In the genomic region with DNA sequence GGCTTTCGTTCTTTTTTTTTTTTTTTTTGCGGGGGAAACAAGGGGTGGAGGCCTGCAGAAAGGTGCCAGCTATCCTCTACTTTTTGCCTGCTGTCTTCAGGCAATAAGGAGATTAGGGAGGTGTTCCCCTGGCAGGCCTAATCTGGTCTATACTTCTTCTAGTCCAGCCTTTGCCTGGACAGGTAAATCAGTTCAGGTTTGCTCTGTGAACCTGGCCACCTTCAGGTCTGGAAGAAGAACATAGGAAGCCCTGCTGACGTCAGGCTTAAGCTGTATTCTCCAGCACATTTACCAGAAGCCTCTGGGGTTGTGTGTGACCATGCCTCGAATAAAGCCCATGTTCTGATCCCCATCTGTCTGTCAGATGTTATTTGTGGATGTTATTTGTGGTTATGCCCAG, we compare ENCODE assay signal across 22 cellular contexts.
DNase-seq lines count a peak whose midpoint lies in the region; ATAC-seq and TF ChIP-seq lines count a peak whose summit lies in the region.
"Had no signal": no experiment of that assay in that cellular context is flagged by ENCODE, and none has a peak within 500 bp of the region (broad histone marks: within the 10 kb centered on the region; RNA-seq: fewer than 3 reads in every experiment).

No MANE protein-coding gene starts in this region.

- no peak overlapping the region for H3T11ph ChIP-seq in H9 (ENCODE audit: low read length)

- H3K23me2 ChIP-seq in H9 (ENCODE audit: insufficient read length, low read depth, low read length, poor library complexity, severe bottlenecking), result no peaks in the 10 kb centered on the region

- H2BK5ac ChIP-seq in H9 (ENCODE audit: insufficient read length, low read length), result no peak overlapping the region

- H3K36me3 Mint-ChIP-seq in H9 (ENCODE audit: insufficient read depth in 1 of 3, low read depth in 3 of 3) (no peaks in the 10 kb centered on the region), neural progenitor cell (no peaks in the 10 kb centered on the region)

- H3K79me1 ChIP-seq in H9 (ENCODE audit: insufficient read depth, low read depth, low read length, poor library complexity, severe bottlenecking), result no peaks in the 10 kb centered on the region

- H3K27me3 Mint-ChIP-seq in H9 (ENCODE audit: low read depth) (no peaks in the 10 kb centered on the region; the same call in 1 of the 2 replicates), neural progenitor cell (ENCODE audit: insufficient read depth, low read depth) (peaks cover 2% of the 10 kb centered on the region)

- ATAC-seq in left colon, result peak; percentile 66
- no peak for ATAC-seq in Right ventricle myocardium superior (ENCODE audit: poor library complexity)
- ATAC-seq: A549, GM12878, SK-N-SH treated with all-trans-retinoic acid at 6 μM for 48 hours had no signal

- no peak overlapping the region for H3K14ac ChIP-seq in H9 (ENCODE audit: insufficient read depth, low read length)

- no peak overlapping the region for H2BK20ac ChIP-seq in H9 (ENCODE audit: low read depth, low read length, poor library complexity, severe bottlenecking)

- no peak overlapping the region for H2BK120ac ChIP-seq in H9 (ENCODE audit: low read depth, low read length, poor library complexity, severe bottlenecking)

- H3K27ac Mint-ChIP-seq in H9 (peak overlapping the region in 2 of 3 experiments; percentile 49 to 56; a peak in 1 of 7 replicates), neural progenitor cell (no peak overlapping the region)

- no peak overlapping the region for H3K27ac ChIP-seq in H9 (ENCODE audit: insufficient read length, low read depth, low read length)
- peak overlapping the region; percentile 7 for H3K27ac ChIP-seq in epithelial cell of prostate
- H3K27ac ChIP-seq in neural progenitor cell, result no peak overlapping the region
- H3K27ac ChIP-seq: A549, RWPE1 had no signal

- H3K4me1 ChIP-seq in H9 (ENCODE audit: insufficient read depth, low read length), result no peaks in the 10 kb centered on the region
- no peaks in the 10 kb centered on the region for H3K4me1 ChIP-seq in neural progenitor cell
- H3K4me1 ChIP-seq: A549, BE2C had no signal

- H3K9me3 ChIP-seq in H9 (ENCODE audit: control insufficient read depth, low read depth, low read length) (no peaks in the 10 kb centered on the region), neural progenitor cell (ENCODE audit: low read depth) (no peaks in the 10 kb centered on the region)
- H3K9me3 ChIP-seq: A549, BE2C had no signal

- H3K23ac ChIP-seq in H9 (ENCODE audit: insufficient read length, low read depth, low read length), result no peak overlapping the region

- H3K4ac ChIP-seq in H9 (ENCODE audit: low read depth, low read length), result no peak overlapping the region

- no peak overlapping the region for H2BK12ac ChIP-seq in H9 (ENCODE audit: insufficient read length, low read depth, low read length)

- H4K8ac ChIP-seq in H9 (replicated peaks; ENCODE audit: insufficient read length, low read depth, low read length), result no peak overlapping the region

- no peaks in the 10 kb centered on the region; a peak in 1 of 5 replicates for H3K9me3 Mint-ChIP-seq in H9
- peaks cover 2% of the 10 kb centered on the region for H3K9me3 Mint-ChIP-seq in neural progenitor cell

- H2AFZ ChIP-seq in H9 (ENCODE audit: low read length), result no peak overlapping the region
- no peak overlapping the region for H2AFZ ChIP-seq in neural progenitor cell (replicated peaks)

- no peak overlapping the region for H3K56ac ChIP-seq in H9 (ENCODE audit: insufficient read length, low read depth, low read length)

- no peak overlapping the region for H3K18ac ChIP-seq in H9 (ENCODE audit: insufficient read length, low read depth, low read length)

- intact Hi-C loops in left colon (cut with DNase I, micrococcal nuclease), result no loop called here
- intact Hi-C loops in Right ventricle myocardium superior (cut with DNase I), result no loop called here

- no peak overlapping the region for H2BK15ac ChIP-seq in H9 (ENCODE audit: low read depth, low read length)

- whole genome bisulfite sequencing in H9 (ENCODE audit: extremely low coverage, insufficient read length, low lambda C conversion rate), result no CpG with 5 or more reads among the region's 4 CpGs

- no peak overlapping the region for H4K5ac ChIP-seq in H9 (ENCODE audit: insufficient read length, low read depth, low read length)

- H3K4me3 Mint-ChIP-seq in H9, result no peak overlapping the region
- H3K4me3 Mint-ChIP-seq in neural progenitor cell, result no peak overlapping the region

- H3K4me1 Mint-ChIP-seq in H9 (peaks cover 9% of the 10 kb centered on the region in 2 experiments), neural progenitor cell (peaks cover 10% of the 10 kb centered on the region)

- no peak for DNase-seq in H9
- DNase-seq in NCI-H69 (lab: John Stamatoyannopoulos, UW), result peak; percentile 85
- no peak for DNase-seq in epithelial cell of prostate (ENCODE audit: low read depth, low spot score)
- DNase-seq in left colon, result no peak
- DNase-seq in RPMI8226, result no peak
- no peak for DNase-seq in Right ventricle myocardium superior
- no peak for DNase-seq in neural progenitor cell (ENCODE audit: low spot score)
- DNase-seq in DMS53 (lab: John Stamatoyannopoulos, UW), result no peak
- DNase-seq: BE2C, DND-41, H7, KBM-7, MM.1S, NCI-H1048, NCI-H1930, NCI-H2227 treated with DMSO at 0.1 percent for 48 hours, NCI-H510A treated with DMSO at 0.1 percent for 48 hours, NCI-H774 had no signal

- H3F3A ChIP-seq in neural progenitor cell (ENCODE audit: low read depth), result no peaks in the 10 kb centered on the region

- no peak overlapping the region for H2AK5ac ChIP-seq in H9 (ENCODE audit: insufficient read length, low read length)

- H3K4me2 ChIP-seq in H9 (ENCODE audit: insufficient read depth, insufficient read length, low read length) (no peak overlapping the region), neural progenitor cell (no peak overlapping the region)
- H3K4me2 ChIP-seq: A549 had no signal

- H3K79me2 ChIP-seq in H9 (ENCODE audit: insufficient read depth, low read length) (no peaks in the 10 kb centered on the region; the same call in 1 of the 2 replicates), neural progenitor cell (ENCODE audit: low read depth) (no peaks in the 10 kb centered on the region)

- H4K91ac ChIP-seq in H9 (ENCODE audit: insufficient read length, low read depth, low read length), result no peak overlapping the region

- H3K27me3 ChIP-seq in H9 (ENCODE audit: insufficient read depth, low read length), result no peaks in the 10 kb centered on the region
- H3K27me3 ChIP-seq in neural progenitor cell, result no peaks in the 10 kb centered on the region
- H3K27me3 ChIP-seq: BE2C had no signal

- TF ChIP-seq CTCF in H9 (conservative IDR thresholded peaks at IDR 0.05) (no peak), neural progenitor cell (IDR thresholded peaks at IDR 0.05) (no peak)

- H3K9ac ChIP-seq in H9 (ENCODE audit: extremely low read depth, insufficient read length, low read length), result no peak overlapping the region
- no peak overlapping the region for H3K9ac ChIP-seq in neural progenitor cell

- H4K20me1 ChIP-seq in H9 (ENCODE audit: control insufficient read depth, insufficient read depth, insufficient read length), result no peaks in the 10 kb centered on the region
- H4K20me1 ChIP-seq in neural progenitor cell (ENCODE audit: low read depth), result no peaks in the 10 kb centered on the region

- H3K4me3 ChIP-seq in neural progenitor cell, result no peak overlapping the region
- H3K4me3 ChIP-seq: A549, GM12878 had no signal

- no peaks in the 10 kb centered on the region for H3K36me3 ChIP-seq in neural progenitor cell
- H3K36me3 ChIP-seq: BE2C had no signal
